In the genomic region with DNA sequence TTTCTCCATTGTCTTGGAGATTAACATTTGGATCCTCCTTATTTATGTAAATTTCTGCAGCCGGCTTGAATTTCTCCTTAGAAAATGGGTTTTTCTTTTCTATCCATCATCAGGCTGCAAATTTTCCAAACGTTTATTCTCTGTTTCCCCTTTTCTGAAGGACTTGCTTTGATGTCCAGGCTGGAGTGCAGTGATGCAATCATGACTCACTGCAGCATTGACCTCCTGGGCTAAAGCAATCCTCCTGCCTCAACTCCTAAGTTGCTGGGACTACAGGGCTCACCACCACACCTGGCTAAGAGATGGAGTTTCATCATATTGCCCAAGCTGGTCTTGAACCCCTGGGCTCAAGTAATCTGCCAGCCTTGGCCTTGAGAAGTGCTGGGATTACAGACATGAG, we compare ENCODE assay signal across 20 cellular contexts.
"Had no signal": no experiment of that assay in that cellular context is flagged by ENCODE, and none has a peak within 500 bp of the region (broad histone marks: within the 10 kb centered on the region; RNA-seq: fewer than 3 reads in every experiment).

No MANE protein-coding gene starts in this region.

- H3K9me3 ChIP-seq: neutrophil, ovary, prostate gland, right atrium auricular region, testis, upper lobe of right lung had no signal

- H3K36me3 ChIP-seq: neutrophil, ovary, prostate gland, right atrium auricular region, upper lobe of right lung, WERI-Rb-1 had no signal

- H3K27me3 ChIP-seq: foreskin keratinocyte, neutrophil, ovary, right atrium auricular region, testis, upper lobe of right lung had no signal

- H3K4me1 ChIP-seq: foreskin keratinocyte, prostate gland, right atrium auricular region, testis, upper lobe of right lung had no signal

- DNase-seq: activated CD4-positive, alpha-beta T cell treated with anti-CD3 and anti-CD28 coated beads for 1 hour; activated T-cell treated with anti-CD3 and anti-CD28 coated beads, Interleukin-2, amount 50 U/mL, for 1 hour; foreskin keratinocyte; immature natural killer cell; mesenchymal stem cell; ovary; stimulated activated naive B cell treated with anti-CD40 and anti-IgM and Interleukin-4, amounts not matched to agents 10 μg/mL and 1 μg/mL and 100 μg/mL, for 72 hours; T-cell; testis; upper lobe of right lung; WERI-Rb-1 had no signal

- ATAC-seq: activated naive CD4-positive, alpha-beta T cell treated with anti-CD3 and anti-CD28 coated beads, Interleukin-2, amount 50 U/mL, for 72 hours; foreskin keratinocyte; stimulated activated naive B cell treated with anti-CD40 and anti-IgM and Interleukin-4, amounts not matched to agents 10 μg/mL and 1 μg/mL and 100 μg/mL, for 72 hours; T-cell; upper lobe of right lung had no signal

- FAIRE-seq: astrocyte, colon, TTC549 had no signal

- H3K27ac ChIP-seq: epithelial cell of prostate, foreskin keratinocyte, neutrophil, ovary, prostate gland, right atrium auricular region, skin epidermis, testis, upper lobe of right lung, WERI-Rb-1 had no signal

- H3K4me3 ChIP-seq: ovary, prostate gland, right atrium auricular region, skin epidermis, testis, upper lobe of right lung had no signal
